In genomic region chr1:23745515-23745914, GRCh38 we compare ENCODE assay signal across 8 cellular contexts. TPM values are rescaled to one million over a fixed set of nuclear protein-coding genes. Genes with fewer than 3 reads are reported as not detected.
DNase-seq lines count a peak whose midpoint lies in the region; ATAC-seq and TF ChIP-seq lines count a peak whose summit lies in the region.

No MANE protein-coding gene starts in this region.

- no TSS peak for BruUV-seq in PC-9 (replicated peaks; lab: Mats Ljungman, UMichigan)

- H3K27me3 ChIP-seq in PC-9 (ENCODE audit: insufficient read depth, low read depth) (no peaks in the 10 kb centered on the region), trophoblast cell (ENCODE audit: insufficient read depth, low read length) (no peaks in the 10 kb centered on the region)

- no CpG with 5 or more reads among the region's 1 CpG for WGBS in trophoblast cell (ENCODE audit: extremely low coverage, insufficient coverage, insufficient read length)

- no peak overlapping the region for H2BK5ac ChIP-seq in trophoblast cell (ENCODE audit: low read depth, low read length, poor library complexity)

- H3K4me1 ChIP-seq in PC-9 (replicated peaks; ENCODE audit: insufficient read depth) (peaks cover 11% of the 10 kb centered on the region), trophoblast cell (ENCODE audit: control insufficient read depth in 1 of 2, insufficient read depth in 2 of 2, low read length in 2 of 2) (peaks cover 4 to 9% of the 10 kb centered on the region in 2 experiments)

- H3K36me3 ChIP-seq in PC-9 (ENCODE audit: low read depth): no peaks in the 10 kb centered on the region
- no peaks in the 10 kb centered on the region for H3K36me3 ChIP-seq in trophoblast cell (ENCODE audit: control insufficient read depth in 1 of 2, insufficient read depth in 2 of 2, low read length in 2 of 2)

- no peak for ATAC-seq in GM19455 (IDR thresholded peaks at IDR 0.05; ENCODE audit: unreplicated experiment)

- no peak overlapping the region for H3K27ac ChIP-seq in PC-9
- no peak overlapping the region for H3K27ac ChIP-seq in trophoblast cell (ENCODE audit: low read depth, low read length)

- H3K9ac ChIP-seq in trophoblast cell (ENCODE audit: low read length): no peak overlapping the region

- no peak overlapping the region for H3K18ac ChIP-seq in trophoblast cell (ENCODE audit: low read length)

- H3K79me1 ChIP-seq in trophoblast cell (ENCODE audit: low read length): peaks cover 6% of the 10 kb centered on the region

- H4K91ac ChIP-seq in trophoblast cell (ENCODE audit: low read depth, low read length): no peak overlapping the region

- H2AK5ac ChIP-seq in trophoblast cell (ENCODE audit: low read length): no peak overlapping the region

- no peaks in the 10 kb centered on the region for H3K9me2 ChIP-seq in PC-9 (ENCODE audit: insufficient read depth)

- peak overlapping the region; percentile 47 for H3K4ac ChIP-seq in trophoblast cell (ENCODE audit: low read depth, low read length)

- CTCF ChIA-PET in PC-9 (lab: Charles Lee): interaction anchor here (0.6 to 0.7 kb wide), 4 partner anchors 22 to 169 kb away, joined by 3 to 7 read pairs (median 3); no protein-coding TSS in a partner anchor

- H2BK12ac ChIP-seq in trophoblast cell (ENCODE audit: low read length): no peak overlapping the region

- no peak overlapping the region for H3K23ac ChIP-seq in trophoblast cell (ENCODE audit: low read length)

- H3K9me3 ChIP-seq in PC-9 (ENCODE audit: insufficient read depth, low read depth): no peaks in the 10 kb centered on the region
- H3K9me3 ChIP-seq in trophoblast cell (ENCODE audit: insufficient read depth, low read depth, low read length): no peaks in the 10 kb centered on the region

- POLR2A ChIA-PET in PC-9 (lab: Charles Lee; ENCODE audit: unreplicated experiment): interaction anchor here (0.6 to 0.7 kb wide), 2 partner anchors 34 to 56 kb away, joined by 3 to 8 read pairs; no protein-coding TSS in a partner anchor

- H4K20me1 ChIP-seq in PC-9 (ENCODE audit: insufficient read depth): peaks cover 24% of the 10 kb centered on the region

- H3K4me2 ChIP-seq in PC-9: peak overlapping the region; percentile 95; the same call in 1 of the 2 replicates
- no peak overlapping the region for H3K4me2 ChIP-seq in trophoblast cell (ENCODE audit: low read length)

- H3K4me3 ChIP-seq in AG10803 (ENCODE audit: low read length) (peak overlapping the region; percentile 11; the same call in 1 of the 2 replicates), PC-9 (peak overlapping the region; percentile 66; the same call in 1 of the 2 replicates), trophoblast cell (ENCODE audit: low read depth, low read length) (no peak overlapping the region)

- H2AFZ ChIP-seq in PC-9 (no peak overlapping the region), trophoblast cell (ENCODE audit: insufficient read depth, low read length, poor library complexity) (no peak overlapping the region)

- H4K8ac ChIP-seq in trophoblast cell (ENCODE audit: low read depth, low read length): no peak overlapping the region

- no peak overlapping the region for H4K12ac ChIP-seq in trophoblast cell (ENCODE audit: low read depth, low read length)

- H2BK120ac ChIP-seq in trophoblast cell (ENCODE audit: insufficient read depth, low read length, poor library complexity): no peak overlapping the region

- peaks cover 21% of the 10 kb centered on the region; the same call in 1 of the 2 replicates for H3F3A ChIP-seq in PC-9 (ENCODE audit: insufficient read depth, low read depth)

- no peak overlapping the region for H3K14ac ChIP-seq in trophoblast cell (ENCODE audit: low read length)

- TF ChIP-seq CTCF in AG10803 (conservative IDR thresholded peaks at IDR 0.05; ENCODE audit: low read length): peak; percentile 58
- TF ChIP-seq CTCF in GM12873 (IDR thresholded peaks at IDR 0.05; ENCODE audit: insufficient read depth, low read depth, low read length, missing control alignments): peak; percentile 67
- TF ChIP-seq CTCF in PC-9 (conservative IDR thresholded peaks at IDR 0.05): peak; percentile 56

- DNase-seq in AG10803 (ENCODE audit: low read depth) (peak; percentile 53), PC-9 (no peak), dermis blood vessel endothelial cell (peak; percentile 56), trophoblast cell (peak in 1 of 2 donors; percentile 52), NCI-H2029 treated with DMSO at 0.1 percent for 48 hours (lab: John Stamatoyannopoulos, UW) (no peak), amygdala (lab: John Stamatoyannopoulos, UW) (no peak)

- H3K79me2 ChIP-seq in PC-9 (ENCODE audit: low read depth): peaks cover 54% of the 10 kb centered on the region
- H3K79me2 ChIP-seq in trophoblast cell (ENCODE audit: control insufficient read depth, insufficient read depth, low read length, poor library complexity): peaks cover 14% of the 10 kb centered on the region

- intact Hi-C loops in PC-9 (cut with micrococcal nuclease; ENCODE audit: unreplicated experiment): no loop called here

RNA-seq across cellular contexts. Expression of gene ELOA, which starts 2.2 kb away (rescaled TPM):
- total RNA-seq in PC-9 (2021): 26.2 and 26.4 TPM in 2 replicates
- total RNA-seq in dermis blood vessel endothelial cell: 26.2 and 29.6 TPM in 2 replicates
- polyA plus RNA-seq in trophoblast cell (2013): 28.1 and 28.4 TPM in 2 replicates

RNA-seq across cellular contexts. Expression of gene PITHD1, which starts 32.7 kb away (rescaled TPM):
- total RNA-seq in PC-9 (2021): 38.5 and 39.7 TPM in 2 replicates
- total RNA-seq in dermis blood vessel endothelial cell: 41.2 and 43.8 TPM in 2 replicates
- 21.1 TPM in 2 replicates for polyA plus RNA-seq in trophoblast cell (2013)

RNA-seq across cellular contexts. Expression of gene LYPLA2, which starts 45.4 kb away (rescaled TPM):
- total RNA-seq in PC-9 (2021) (90.1 and 94.9 TPM in 2 replicates), dermis blood vessel endothelial cell (108 and 113 TPM in 2 replicates)
- polyA plus RNA-seq in trophoblast cell (2013): 97.8 and 104 TPM in 2 replicates

RNA-seq across cellular contexts. Expression of gene RPL11, which starts 53.9 kb away (rescaled TPM):
- total RNA-seq in PC-9 (2021) (1,015 and 1,205 TPM in 2 replicates), dermis blood vessel endothelial cell (871 and 1,099 TPM in 2 replicates)
- polyA plus RNA-seq in trophoblast cell (2013): 1,687 and 1,801 TPM in 2 replicates

RNA-seq across cellular contexts. Expression of gene GALE, which starts 55.0 kb away (rescaled TPM):
- total RNA-seq in PC-9 (2021) (40.5 and 45.8 TPM in 2 replicates), dermis blood vessel endothelial cell (34.7 and 42.2 TPM in 2 replicates)
- 48.7 and 50.7 TPM in 2 replicates for polyA plus RNA-seq in trophoblast cell (2013)

Comparison
In these comparisons a context has a peak if more than half of its experiments do, and no peak if none do; other contexts are left out.
1. DNase-seq: peak in AG10803 (single experiment) and dermis blood vessel endothelial cell (single experiment); none in PC-9 (0 of 2), NCI-H2029 treated with DMSO at 0.1 percent for 48 hours (single experiment) and amygdala (0 of 56).
2. Peak in every context shown above with its lines, with median percentiles within 50 percentile points of each other: CTCF ChIP-seq.